In the genomic region with DNA sequence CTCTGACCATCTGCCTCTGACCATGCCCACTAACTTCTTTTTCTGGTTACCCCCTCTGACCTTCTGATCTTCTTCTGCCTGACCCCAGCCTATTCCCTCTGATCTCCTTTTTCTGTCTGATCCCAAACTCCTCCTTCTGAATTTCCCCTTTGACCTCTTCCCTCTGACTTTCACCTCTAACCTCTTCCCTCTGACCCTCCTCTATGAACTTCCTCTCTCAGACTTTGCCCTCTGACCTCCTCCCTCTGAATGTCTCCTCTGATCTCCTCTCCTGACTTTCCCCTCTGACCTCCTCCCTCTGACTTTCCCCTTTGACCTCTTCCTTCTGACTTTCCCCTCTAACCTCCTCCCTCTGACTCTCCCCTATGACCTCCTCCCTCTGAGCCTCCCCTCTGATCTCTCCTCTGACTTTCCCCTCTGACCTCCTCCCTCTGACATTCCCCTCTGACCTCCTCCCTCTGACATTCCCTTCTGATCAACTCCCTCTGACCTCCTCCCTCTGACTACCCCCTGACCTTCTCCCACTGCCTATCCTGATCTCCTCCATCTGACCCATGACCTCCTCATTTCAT, we compare ENCODE assay signal across 15 cellular contexts. TPM values are rescaled to one million over a fixed set of nuclear protein-coding genes. Genes with fewer than 3 reads are reported as not detected.
DNase-seq lines count a peak whose midpoint lies in the region; ATAC-seq and TF ChIP-seq lines count a peak whose summit lies in the region.
"Had no signal": no experiment of that assay in that cellular context is flagged by ENCODE, and none has a peak within 500 bp of the region (broad histone marks: within the 10 kb centered on the region; RNA-seq: fewer than 3 reads in every experiment).

No MANE protein-coding gene starts in this region.

- H3K9me3 ChIP-seq in CD8-positive, alpha-beta memory T cell (ENCODE audit: low read length), result no peaks in the 10 kb centered on the region
- H3K9me3 ChIP-seq in gastroesophageal sphincter, result no peaks in the 10 kb centered on the region
- H3K9me3 ChIP-seq in naive thymus-derived CD4-positive, alpha-beta T cell (ENCODE audit: control insufficient read depth in 2 of 3, low read length in 3 of 3), result no peaks in the 10 kb centered on the region

- H3K36me3 ChIP-seq in CD8-positive, alpha-beta memory T cell (ENCODE audit: insufficient read depth, low read length), result no peaks in the 10 kb centered on the region
- peaks cover 0 to 25% of the 10 kb centered on the region in 2 donors for H3K36me3 ChIP-seq in gastroesophageal sphincter
- H3K36me3 ChIP-seq in naive thymus-derived CD4-positive, alpha-beta T cell (ENCODE audit: control insufficient read depth in 2 of 3, insufficient read depth in 3 of 3, low read length in 3 of 3), result no peaks in the 10 kb centered on the region

- H3K4me3 ChIP-seq in CD8-positive, alpha-beta memory T cell (ENCODE audit: low read length), result no peak overlapping the region
- H3K4me3 ChIP-seq in gastroesophageal sphincter (peak overlapping the region in 1 of 2 donors; percentile 62), skin epidermis (no peak overlapping the region)
- no peak overlapping the region for H3K4me3 ChIP-seq in naive thymus-derived CD4-positive, alpha-beta T cell (ENCODE audit: low read length)

- peak overlapping the region in 5 of 7 donors; percentile 56 to 86 (median 82) for H3K4me3 Mint-ChIP-seq in CD8-positive, alpha-beta memory T cell
- H3K4me3 Mint-ChIP-seq in activated T-helper 1 cell treated with anti-CD3 and anti-CD28 coated beads, Interleukin-12 subunit alpha, Interleukin-12 subunit beta, Interleukin-2, Interleukin-4 antibody, amounts not matched to agents 30 ng/mL and 10 ng/mL and 1 ng/mL, durations not matched to agents 14 hours and 24 hours and 36 hours, result peak overlapping the region; percentile 3
- H3K4me3 Mint-ChIP-seq in naive thymus-derived CD4-positive, alpha-beta T cell, result no peak overlapping the region
- H3K4me3 Mint-ChIP-seq: WTC11 had no signal

- H3K4me1 ChIP-seq in CD8-positive, alpha-beta memory T cell (ENCODE audit: insufficient read depth, low read length), result peaks cover 5% of the 10 kb centered on the region
- H3K4me1 ChIP-seq in gastroesophageal sphincter, result peaks cover 0 to 85% (median 17%) of the 10 kb centered on the region in 3 donors
- H3K4me1 ChIP-seq in naive thymus-derived CD4-positive, alpha-beta T cell (ENCODE audit: control insufficient read depth in 2 of 2, insufficient read depth in 2 of 2, low read length in 2 of 2), result peaks cover 0 to 3% of the 10 kb centered on the region in 2 donors

- no peak for TF ChIP-seq EP300 in gastroesophageal sphincter (IDR thresholded peaks at IDR 0.05)

- H3K27me3 ChIP-seq in CD8-positive, alpha-beta memory T cell (ENCODE audit: insufficient read depth, low read length, poor library complexity, severe bottlenecking), result peaks cover 19% of the 10 kb centered on the region
- peaks cover 98% of the 10 kb centered on the region for H3K27me3 ChIP-seq in gastroesophageal sphincter
- H3K27me3 ChIP-seq in naive thymus-derived CD4-positive, alpha-beta T cell (ENCODE audit: control insufficient read depth in 2 of 2, insufficient read depth in 2 of 2, low read length in 2 of 2), result peaks cover 0 to 19% of the 10 kb centered on the region in 2 donors

- peak overlapping the region in 7 of 8 donors; percentile 4 to 97 (median 82) for H3K27ac Mint-ChIP-seq in CD8-positive, alpha-beta memory T cell
- peak overlapping the region; percentile 45 for H3K27ac Mint-ChIP-seq in activated T-helper 1 cell treated with anti-CD3 and anti-CD28 coated beads, Interleukin-12 subunit alpha, Interleukin-12 subunit beta, Interleukin-2, Interleukin-4 antibody, amounts not matched to agents 30 ng/mL and 10 ng/mL and 1 ng/mL, durations not matched to agents 14 hours and 24 hours and 36 hours
- peak overlapping the region in 1 of 9 donors; percentile 6 for H3K27ac Mint-ChIP-seq in naive thymus-derived CD4-positive, alpha-beta T cell
- H3K27ac Mint-ChIP-seq: H9, WTC11 had no signal

- TF ChIP-seq CTCF in gastroesophageal sphincter (IDR thresholded peaks at IDR 0.05), result no peak

- peaks cover 0 to 8% (median 0%) of the 10 kb centered on the region in 3 donors for H3K36me3 Mint-ChIP-seq in CD8-positive, alpha-beta memory T cell
- H3K36me3 Mint-ChIP-seq in activated T-helper 1 cell treated with anti-CD3 and anti-CD28 coated beads, Interleukin-12 subunit alpha, Interleukin-12 subunit beta, Interleukin-2, Interleukin-4 antibody, amounts not matched to agents 30 ng/mL and 10 ng/mL and 1 ng/mL, durations not matched to agents 14 hours and 24 hours and 36 hours (ENCODE audit: low read depth), result no peaks in the 10 kb centered on the region
- peaks cover 0 to 5% (median 3%) of the 10 kb centered on the region in 5 donors for H3K36me3 Mint-ChIP-seq in naive thymus-derived CD4-positive, alpha-beta T cell
- H3K36me3 Mint-ChIP-seq: WTC11 had no signal

- intact Hi-C loops in activated T-helper 1 cell treated with anti-CD3 and anti-CD28 coated beads, Interleukin-12 subunit alpha, Interleukin-12 subunit beta, Interleukin-2, Interleukin-4 antibody, amounts not matched to agents 30 ng/mL and 10 ng/mL and 1 ng/mL, durations not matched to agents 14 hours and 24 hours and 36 hours (cut with micrococcal nuclease), result no loop called here
- intact Hi-C loops in naive thymus-derived CD4-positive, alpha-beta T cell (cut with micrococcal nuclease), result no loop called here

- CTCF ChIA-PET in CD8-positive, alpha-beta memory T cell (lab: Charles Lee), result no interaction called here
- CTCF ChIA-PET in naive thymus-derived CD4-positive, alpha-beta T cell (lab: Charles Lee), result no interaction called here

- no peak for ATAC-seq in gastroesophageal sphincter
- ATAC-seq in naive thymus-derived CD4-positive, alpha-beta T cell, result no peak
- ATAC-seq: WTC11 had no signal

- H3K27me3 Mint-ChIP-seq in CD8-positive, alpha-beta memory T cell, result peaks cover 40 to 72% of the 10 kb centered on the region in 2 donors
- peaks cover 30% of the 10 kb centered on the region for H3K27me3 Mint-ChIP-seq in activated T-helper 1 cell treated with anti-CD3 and anti-CD28 coated beads, Interleukin-12 subunit alpha, Interleukin-12 subunit beta, Interleukin-2, Interleukin-4 antibody, amounts not matched to agents 30 ng/mL and 10 ng/mL and 1 ng/mL, durations not matched to agents 14 hours and 24 hours and 36 hours (ENCODE audit: insufficient read depth)
- peaks cover 37 to 71% (median 61%) of the 10 kb centered on the region in 5 donors for H3K27me3 Mint-ChIP-seq in naive thymus-derived CD4-positive, alpha-beta T cell

- H3K9me3 Mint-ChIP-seq in CD8-positive, alpha-beta memory T cell, result peaks cover 0 to 4% (median 2%) of the 10 kb centered on the region in 5 donors
- H3K9me3 Mint-ChIP-seq in activated T-helper 1 cell treated with anti-CD3 and anti-CD28 coated beads, Interleukin-12 subunit alpha, Interleukin-12 subunit beta, Interleukin-2, Interleukin-4 antibody, amounts not matched to agents 30 ng/mL and 10 ng/mL and 1 ng/mL, durations not matched to agents 14 hours and 24 hours and 36 hours, result no peaks in the 10 kb centered on the region
- peaks cover 0 to 10% (median 4%) of the 10 kb centered on the region in 11 donors for H3K9me3 Mint-ChIP-seq in naive thymus-derived CD4-positive, alpha-beta T cell
- H3K9me3 Mint-ChIP-seq: WTC11 had no signal

- no peak for DNase-seq in CD8-positive, alpha-beta memory T cell
- DNase-seq in activated T-helper 1 cell treated with anti-CD3 and anti-CD28 coated beads, Interleukin-12 subunit alpha, Interleukin-12 subunit beta, Interleukin-2, Interleukin-4 antibody, amounts not matched to agents 30 ng/mL and 10 ng/mL and 1 ng/mL, durations not matched to agents 14 hours and 24 hours and 36 hours (ENCODE audit: low spot score), result no peak
- DNase-seq in dermis blood vessel endothelial cell (no peak), germinal center (ENCODE audit: low spot score) (no peak), RPMI8226 (no peak)
- no peak for DNase-seq in naive thymus-derived CD4-positive, alpha-beta T cell
- DNase-seq: erythroblast; GDM1; H9; NCI-H2171; stimulated activated CD4-positive, alpha-beta T cell treated with anti-CD3 and anti-CD28 coated beads, Interleukin-4, amount 100 ng/mL, for 24 hours had no signal

- no peak overlapping the region for H3K27ac ChIP-seq in CD8-positive, alpha-beta memory T cell (ENCODE audit: low read depth, low read length)
- H3K27ac ChIP-seq in gastroesophageal sphincter (peak overlapping the region; percentile 30 to 83 (median 77)), skin epidermis (peak overlapping the region in 19 of 21 experiments; percentile 11 to 87 (median 60))
- no peak overlapping the region for H3K27ac ChIP-seq in naive thymus-derived CD4-positive, alpha-beta T cell (ENCODE audit: low read depth, low read length)

- H3K4me1 Mint-ChIP-seq in CD8-positive, alpha-beta memory T cell, result peaks cover 30 to 63% (median 31%) of the 10 kb centered on the region in 3 donors
- H3K4me1 Mint-ChIP-seq in activated T-helper 1 cell treated with anti-CD3 and anti-CD28 coated beads, Interleukin-12 subunit alpha, Interleukin-12 subunit beta, Interleukin-2, Interleukin-4 antibody, amounts not matched to agents 30 ng/mL and 10 ng/mL and 1 ng/mL, durations not matched to agents 14 hours and 24 hours and 36 hours (ENCODE audit: low read depth), result peaks cover 25% of the 10 kb centered on the region
- H3K4me1 Mint-ChIP-seq in naive thymus-derived CD4-positive, alpha-beta T cell, result peaks cover 6 to 30% (median 19%) of the 10 kb centered on the region in 7 donors

- POLR2A ChIA-PET in CD8-positive, alpha-beta memory T cell (lab: Charles Lee), result no interaction called here
- POLR2A ChIA-PET in naive thymus-derived CD4-positive, alpha-beta T cell (lab: Charles Lee), result no interaction called here

- no peak for TF ChIP-seq POLR2A in gastroesophageal sphincter (IDR thresholded peaks at IDR 0.05)

RNA-seq across cellular contexts. Expression of gene COL5A3, which starts 3.5 kb away (rescaled TPM):
- total RNA-seq in CD8-positive, alpha-beta memory T cell, result under 1 TPM; 0.50 to 0.91 TPM
- 0.23 TPM for polyA plus RNA-seq in CD8-positive, alpha-beta memory T cell
- total RNA-seq in activated T-helper 1 cell treated with anti-CD3 and anti-CD28 coated beads, Interleukin-12 subunit alpha, Interleukin-12 subunit beta, Interleukin-2, Interleukin-4 antibody, amounts not matched to agents 30 ng/mL and 10 ng/mL and 1 ng/mL, durations not matched to agents 14 hours and 24 hours and 36 hours, result 0.67 and 0.76 TPM in 2 replicates
- total RNA-seq in gastroesophageal sphincter, result 10 to 100 TPM in 3 of 4 donors, 1 to 10 TPM in 1; 9.8 to 30.8 (median 25.2) TPM
- total RNA-seq in dermis blood vessel endothelial cell, result 0.23 and 0.68 TPM in 2 replicates
- total RNA-seq in naive thymus-derived CD4-positive, alpha-beta T cell, result 1 to 10 TPM in 1 of 5 experiments, under 1 TPM in 3, not detected in 1; 0.05 to 1.9 (median 0.09) TPM
- not detected for polyA plus RNA-seq in naive thymus-derived CD4-positive, alpha-beta T cell

RNA-seq across cellular contexts. Expression of gene RDH8, which starts 6.4 kb away (rescaled TPM):
- total RNA-seq in CD8-positive, alpha-beta memory T cell, result not detected
- not detected for polyA plus RNA-seq in CD8-positive, alpha-beta memory T cell
- total RNA-seq in activated T-helper 1 cell treated with anti-CD3 and anti-CD28 coated beads, Interleukin-12 subunit alpha, Interleukin-12 subunit beta, Interleukin-2, Interleukin-4 antibody, amounts not matched to agents 30 ng/mL and 10 ng/mL and 1 ng/mL, durations not matched to agents 14 hours and 24 hours and 36 hours, result not detected in 2 replicates
- total RNA-seq in gastroesophageal sphincter (not detected), dermis blood vessel endothelial cell (not detected in 2 replicates)
- not detected for total RNA-seq in naive thymus-derived CD4-positive, alpha-beta T cell
- polyA plus RNA-seq in naive thymus-derived CD4-positive, alpha-beta T cell, result not detected
- total RNA-seq: H9, MCF 10A, WTC11 had no signal

Comparison
In these comparisons a context has a peak if more than half of its experiments do, and no peak if none do; other contexts are left out.
1. H3K27ac ChIP-seq: peak in gastroesophageal sphincter (4 of 4) and skin epidermis (19 of 21); none in CD8-positive, alpha-beta memory T cell (single experiment) and naive thymus-derived CD4-positive, alpha-beta T cell (single experiment).
2. H3K4me3 Mint-ChIP-seq: peak in CD8-positive, alpha-beta memory T cell (5 of 7) and activated T-helper 1 cell treated with anti-CD3 and anti-CD28 coated beads, Interleukin-12 subunit alpha, Interleukin-12 subunit beta, Interleukin-2, Interleukin-4 antibody, amounts not matched to agents 30 ng/mL and 10 ng/mL and 1 ng/mL, durations not matched to agents 14 hours and 24 hours and 36 hours (single experiment); none in naive thymus-derived CD4-positive, alpha-beta T cell (0 of 10).